ENCODE assay signal across 8 cellular contexts in genomic region chr9:115591584-115591984, GRCh38.
A peak's percentile ranks its signal among the peaks of the same experiment; 100 is the strongest.
DNase-seq lines count a peak whose midpoint lies in the region; ATAC-seq and TF ChIP-seq lines count a peak whose summit lies in the region.

No MANE protein-coding gene starts in this region.

- H3K27ac ChIP-seq in GM23338 (ENCODE audit: low read depth) = no peak overlapping the region

- DNase-seq in BJ (ENCODE audit: low read depth) (peak; percentile 96), GM23338 (ENCODE audit: low spot score) (peak; percentile 60), NCI-H187 (lab: John Stamatoyannopoulos, UW) (peak; percentile 3 to 57), SKM-1 treated with dmso at 0.1 percent for 144 hours (lab: John Stamatoyannopoulos, UW; ENCODE audit: unreplicated experiment) (peak; percentile 61), fibroblast of the aortic adventitia (ENCODE audit: low read depth) (peak; percentile 100)
- DNase-seq in central memory CD4-positive, alpha-beta T cell = no peak

- CTCF ChIA-PET in BJ (lab: Yijun Ruan, JAX) = interaction anchor here (0.7 to 7.2 kb wide), 34 partner anchors 13 to 1150 kb away, joined by 3 to 91 read pairs (median 4); no protein-coding TSS in a partner anchor

- POLR2A ChIA-PET in BJ (lab: Charles Lee) = no interaction called here

- no peaks in the 10 kb centered on the region for H3K27me3 ChIP-seq in BJ (ENCODE audit: control insufficient read depth, insufficient read depth, low read length)
- H3K27me3 ChIP-seq in GM23338 (ENCODE audit: insufficient read depth) = no peaks in the 10 kb centered on the region
- no peaks in the 10 kb centered on the region for H3K27me3 ChIP-seq in neuron (ENCODE audit: insufficient read depth, low read length)

- peaks cover 2% of the 10 kb centered on the region; the same call in 1 of the 3 replicates for H3K9me3 Mint-ChIP-seq in GM23338

- no peak overlapping the region for H3K4me3 Mint-ChIP-seq in GM23338

- no peaks in the 10 kb centered on the region for H3F3A ChIP-seq in GM23338 (replicated peaks; ENCODE audit: low read depth)

- no peak overlapping the region for H3K4me3 ChIP-seq in BJ (ENCODE audit: low read depth, low read length)
- no peak overlapping the region for H3K4me3 ChIP-seq in GM23338
- H3K4me3 ChIP-seq in fibroblast of the aortic adventitia (ENCODE audit: low read depth, low read length) = no peak overlapping the region
- H3K4me3 ChIP-seq in neuron (ENCODE audit: low read length) = no peak overlapping the region

- no peak overlapping the region for H2AFZ ChIP-seq in GM23338
- peak overlapping the region; percentile 50 for H2AFZ ChIP-seq in neuron (ENCODE audit: low read depth, low read length)

- H3K9me2 ChIP-seq in GM23338 (ENCODE audit: insufficient read depth) = no peaks in the 10 kb centered on the region

- H3K4me1 ChIP-seq in GM23338 (ENCODE audit: insufficient read depth) (peaks cover 16% of the 10 kb centered on the region), neuron (ENCODE audit: insufficient read depth, low read length) (peaks cover 14% of the 10 kb centered on the region)

- H3K4me2 ChIP-seq in GM23338 = no peak overlapping the region

- no peaks in the 10 kb centered on the region for H3K9me3 ChIP-seq in neuron (ENCODE audit: low read length)

- H3K79me2 ChIP-seq in GM23338 (replicated peaks; ENCODE audit: insufficient read depth) = no peaks in the 10 kb centered on the region

- TF ChIP-seq CTCF in BJ (IDR thresholded peaks at IDR 0.05; ENCODE audit: insufficient read depth, low read depth, low read length) (peak; percentile 91), GM23338 (conservative IDR thresholded peaks at IDR 0.05; ENCODE audit: low read depth in 2 of 2) (peak in 1 of 2 experiments; percentile 6; a peak in 1 of 4 replicates), fibroblast of the aortic adventitia (IDR thresholded peaks at IDR 0.05; ENCODE audit: insufficient read depth, low read length) (peak; percentile 88)

- peaks cover 18% of the 10 kb centered on the region for H3K4me1 Mint-ChIP-seq in GM23338

- peak overlapping the region; percentile 66 for H3K27ac Mint-ChIP-seq in GM23338

- ATAC-seq in GM23338 (peak; percentile 49), GM19455 (IDR thresholded peaks at IDR 0.05; ENCODE audit: unreplicated experiment) (no peak)

- H3K27me3 Mint-ChIP-seq in GM23338 (ENCODE audit: insufficient read depth, low read depth, poor library complexity) = no peaks in the 10 kb centered on the region

- H3K36me3 ChIP-seq in BJ (ENCODE audit: control insufficient read depth, insufficient read depth, low read length) (no peaks in the 10 kb centered on the region), GM23338 (ENCODE audit: insufficient read depth) (no peaks in the 10 kb centered on the region), neuron (ENCODE audit: insufficient read depth, low read length) (no peaks in the 10 kb centered on the region)

- H4K20me1 ChIP-seq in GM23338 (replicated peaks; ENCODE audit: insufficient read depth) = no peaks in the 10 kb centered on the region

- H3K36me3 Mint-ChIP-seq in GM23338 (ENCODE audit: low read depth) = 0 out of 3 replicates have a peak, but pooled peaks cover 2% of the 10 kb centered on the region

TF ChIP-seq in GM23338, 12 proteins besides CTCF, POLR2A, EP300 and RAD21:
- no peak for TF ChIP-seq POLR2AphosphoS5 (IDR thresholded peaks at IDR 0.05; ENCODE audit: low read depth)
- no peak for TF ChIP-seq STAT1 (IDR thresholded peaks at IDR 0.05; ENCODE audit: unreplicated experiment)
- no peak for TF ChIP-seq JUNB (IDR thresholded peaks at IDR 0.05; ENCODE audit: unreplicated experiment)
- no peak for TF ChIP-seq REST (IDR thresholded peaks at IDR 0.05; ENCODE audit: unreplicated experiment)
- no peak for TF ChIP-seq ZNF331 (CRISPR knock-in tag; IDR thresholded peaks at IDR 0.05; ENCODE audit: low read depth)
- no peak for TF ChIP-seq EZH2phosphoT487 (IDR thresholded peaks at IDR 0.05; ENCODE audit: unreplicated experiment)
TF ChIP-seq in GM23338: peak in this region for 0.
